ENCODE assay signal across 12 cellular contexts in genomic region chr3:81742581-81742980, GRCh38. TPM values are rescaled to one million over a fixed set of nuclear protein-coding genes. Genes with fewer than 3 reads are reported as not detected.
DNase-seq lines count a peak whose midpoint lies in the region; ATAC-seq and TF ChIP-seq lines count a peak whose summit lies in the region.
"Had no signal": no experiment of that assay in that cellular context is flagged by ENCODE, and none has a peak within 500 bp of the region (broad histone marks: within the 10 kb centered on the region; RNA-seq: fewer than 3 reads in every experiment).

No MANE protein-coding gene starts in this region.

- H3K9ac ChIP-seq in skeletal muscle satellite cell (ENCODE audit: low read depth, low read length): peak overlapping the region; percentile 90

- H3K36me3 ChIP-seq in skeletal muscle satellite cell (ENCODE audit: insufficient read depth, low read length): peaks cover 7% of the 10 kb centered on the region

- no peaks in the 10 kb centered on the region for H3K9me3 ChIP-seq in skeletal muscle satellite cell (replicated peaks; ENCODE audit: low read length)

- H3K4me3 ChIP-seq in foreskin fibroblast (ENCODE audit: low read depth in 1 of 2, low read length in 2 of 2) (peak overlapping the region; percentile 16), skeletal muscle satellite cell (ENCODE audit: low read length) (peak overlapping the region; percentile 53)

- H3K27me3 Mint-ChIP-seq in activated T-helper 17 cell treated with anti-CD3 and anti-CD28 coated beads, Interleukin-2, amount 50 U/mL, for 72 hours: no peaks in the 10 kb centered on the region

- TF ChIP-seq CTCF in foreskin fibroblast (IDR thresholded peaks at IDR 0.05; ENCODE audit: low read depth, low read length): no peak

- H3K4me2 ChIP-seq in skeletal muscle satellite cell (ENCODE audit: low read length): peak overlapping the region; percentile 76

- H3K9me3 Mint-ChIP-seq in activated T-helper 17 cell treated with anti-CD3 and anti-CD28 coated beads, Interleukin-2, amount 50 U/mL, for 72 hours: no peaks in the 10 kb centered on the region
- H3K9me3 Mint-ChIP-seq: activated T-helper 1 cell treated with anti-CD3 and anti-CD28 coated beads, Interleukin-12 subunit alpha, Interleukin-12 subunit beta, Interleukin-2, Interleukin-4 antibody, amounts not matched to agents 30 ng/mL and 10 ng/mL and 1 ng/mL, durations not matched to agents 14 hours and 24 hours and 36 hours; nephron progenitor cell had no signal

- peaks cover 59% of the 10 kb centered on the region for H3K4me1 ChIP-seq in skeletal muscle satellite cell (ENCODE audit: control insufficient read depth, insufficient read depth, low read length)

- no peak overlapping the region for H3K4me3 Mint-ChIP-seq in activated T-helper 17 cell treated with anti-CD3 and anti-CD28 coated beads, Interleukin-2, amount 50 U/mL, for 72 hours
- H3K4me3 Mint-ChIP-seq: activated T-helper 1 cell treated with anti-CD3 and anti-CD28 coated beads, Interleukin-12 subunit alpha, Interleukin-12 subunit beta, Interleukin-2, Interleukin-4 antibody, amounts not matched to agents 30 ng/mL and 10 ng/mL and 1 ng/mL, durations not matched to agents 14 hours and 24 hours and 36 hours; nephron progenitor cell had no signal

- peak overlapping the region; percentile 2 for H3K27ac Mint-ChIP-seq in activated T-helper 17 cell treated with anti-CD3 and anti-CD28 coated beads, Interleukin-2, amount 50 U/mL, for 72 hours
- H3K27ac Mint-ChIP-seq: activated T-helper 1 cell treated with anti-CD3 and anti-CD28 coated beads, Interleukin-12 subunit alpha, Interleukin-12 subunit beta, Interleukin-2, Interleukin-4 antibody, amounts not matched to agents 30 ng/mL and 10 ng/mL and 1 ng/mL, durations not matched to agents 14 hours and 24 hours and 36 hours; nephron progenitor cell had no signal

- no peak for ATAC-seq in activated T-helper 17 cell treated with anti-CD3 and anti-CD28 coated beads, Interleukin-2, amount 50 U/mL, for 72 hours (replicated peaks)
- ATAC-seq in GM19467 (IDR thresholded peaks at IDR 0.05; ENCODE audit: unreplicated experiment): no peak

- DNase-seq in ELR (ENCODE audit: low read depth): peak; percentile 57
- DNase-seq in foreskin fibroblast: no peak
- no peak for DNase-seq in T1000 (lab: John Stamatoyannopoulos, UW)
- DNase-seq in effector CD4-positive, alpha-beta T cell: no peak
- DNase-seq in activated CD8-positive, alpha-beta memory T cell treated with anti-CD3 and anti-CD28 coated beads for 24 hours: no peak
- DNase-seq: activated CD4-positive, alpha-beta T cell treated with anti-CD3 and anti-CD28 coated beads for 48 hours; Kasumi-1; nephron progenitor cell had no signal

- peaks cover 73% of the 10 kb centered on the region for H3K36me3 Mint-ChIP-seq in activated T-helper 17 cell treated with anti-CD3 and anti-CD28 coated beads, Interleukin-2, amount 50 U/mL, for 72 hours (ENCODE audit: low read depth)

- H3K4me1 Mint-ChIP-seq in activated T-helper 17 cell treated with anti-CD3 and anti-CD28 coated beads, Interleukin-2, amount 50 U/mL, for 72 hours: peaks cover 9% of the 10 kb centered on the region
- H3K4me1 Mint-ChIP-seq: nephron progenitor cell had no signal

- no peaks in the 10 kb centered on the region for H3K27me3 ChIP-seq in skeletal muscle satellite cell (ENCODE audit: control insufficient read depth, insufficient read depth, low read length)

RNA-seq across cellular contexts. Expression of gene GBE1, which starts 18.9 kb away (rescaled TPM):
- 100 to 1,000 TPM in 1 of 2 donors, 10 to 100 TPM in 1; 64.4 to 251 TPM for total RNA-seq in activated T-helper 17 cell treated with anti-CD3 and anti-CD28 coated beads, Interleukin-2, amount 50 U/mL, for 72 hours
- 196 and 258 TPM in 2 replicates for total RNA-seq in skeletal muscle satellite cell (2012; rRNA removed)
